25 cellular contexts compared by ENCODE assay signal in genomic region chr3:101138817-101139216, GRCh38.
"Had no signal": no experiment of that assay in that cellular context is flagged by ENCODE, and none has a peak within 500 bp of the region (broad histone marks: within the 10 kb centered on the region; RNA-seq: fewer than 3 reads in every experiment).

No MANE protein-coding gene starts in this region.

- H3K4me3 Mint-ChIP-seq: effector memory CD8-positive, alpha-beta T cell; immature natural killer cell; natural killer cell had no signal

- H3K4me3 ChIP-seq: lower lobe of right lung, pancreas, right lobe of liver, thoracic aorta, tibial nerve, upper lobe of left lung had no signal

- DNase-seq: cerebellar nuclear complex; cortex of kidney; effector memory CD8-positive, alpha-beta T cell; head of caudate nucleus; immature natural killer cell; islet precursor cell; kidney glomerular epithelial cell; left colon; left ventricle myocardium superior; lower lobe of right lung; natural killer cell; pancreas; right lobe of liver; small intestine; stimulated activated CD4-positive, alpha-beta T cell treated with anti-CD3 and anti-CD28 coated beads, Interleukin-15, amount 100 ng/mL, for 24 hours; stimulated activated CD4-positive, alpha-beta T cell treated with anti-CD3 and anti-CD28 coated beads, Interleukin-2, amount 100 ng/mL, for 48 hours; stimulated activated naive CD4-positive, alpha-beta T cell; substantia nigra; upper lobe of left lung had no signal

- H3K36me3 ChIP-seq: lower lobe of right lung, neutrophil, pancreas, right lobe of liver, thoracic aorta, tibial nerve, upper lobe of left lung had no signal

- H3K27ac ChIP-seq: lower lobe of right lung, neutrophil, pancreas, right lobe of liver, thoracic aorta, tibial nerve, upper lobe of left lung had no signal

- H3K27ac Mint-ChIP-seq: effector memory CD8-positive, alpha-beta T cell; immature natural killer cell; natural killer cell; progenitor cell of endocrine pancreas had no signal

- ATAC-seq: effector memory CD8-positive, alpha-beta T cell; left colon; left ventricle myocardium superior; lower lobe of right lung; natural killer cell; pancreas; right lobe of liver had no signal

- H3K9me3 ChIP-seq: lower lobe of right lung, neutrophil, pancreas, right lobe of liver, thoracic aorta, tibial nerve, upper lobe of left lung had no signal

- H3K4me1 Mint-ChIP-seq: natural killer cell had no signal

- H3K4me1 ChIP-seq: lower lobe of right lung, pancreas, right lobe of liver, tibial nerve had no signal

- H3K9me3 Mint-ChIP-seq: effector memory CD8-positive, alpha-beta T cell had no signal

- H3K27me3 ChIP-seq: neutrophil, pancreas, right lobe of liver, tibial nerve, upper lobe of left lung had no signal

- FAIRE-seq: frontal cortex, pancreas, small intestine, urothelium cell line had no signal

- H3K27me3 Mint-ChIP-seq: progenitor cell of endocrine pancreas had no signal
